ENCODE assay signal across 26 cellular contexts in genomic region chr3:195517030-195517429, GRCh38.
"Had no signal": no experiment of that assay in that cellular context is flagged by ENCODE, and none has a peak within 500 bp of the region (broad histone marks: within the 10 kb centered on the region; RNA-seq: fewer than 3 reads in every experiment).

No MANE protein-coding gene starts in this region.

- DNase-seq: activated B cell treated with CpG ODN at 0.5 μM for 24 hours; activated CD4-positive, alpha-beta T cell treated with anti-CD3 and anti-CD28 coated beads for 48 hours; activated CD4-positive, alpha-beta T cell treated with anti-CD3 and anti-CD28 coated beads, Interleukin-2, amount 50 U/mL, for 4 hours; activated CD4-positive, CD25-positive, alpha-beta regulatory T cell treated with anti-CD3 and anti-CD28 coated beads, Interleukin-2, amount 50 U/mL, for 72 hours; activated CD8-positive, alpha-beta memory T cell treated with anti-CD3 and anti-CD28 coated beads for 24 hours; activated CD8-positive, alpha-beta memory T cell treated with anti-CD3 and anti-CD28 coated beads, Interleukin-2, amount 10 ng/mL, durations not matched to agents 7 days and 5 days; activated CD8-positive, alpha-beta memory T cell treated with anti-CD3 and anti-CD28 coated beads, Interleukin-2, amount 50 U/mL, for 48 hours; activated effector memory CD4-positive, alpha-beta T cell treated with Interleukin-2 at 50 U/mL for 16 hours; activated naive CD4-positive, alpha-beta T cell treated with anti-CD3 and anti-CD28 coated beads, Interleukin-2, amount 50 U/mL, for 16 hours; activated T-cell treated with anti-CD3 and anti-CD28 coated beads, Interleukin-2, amount 50 U/mL, for 48 hours; anterior cingulate cortex; caudate nucleus; cerebellar nuclear complex; NCI-H1105; NCI-H1417 treated with DMSO at 0.1 percent for 48 hours; NCI-H187 treated with DMSO at 0.1 percent for 48 hours; NCI-H226; NCI-H446 treated with DMSO at 0.1 percent for 48 hours; NCI-H524; Right ventricle myocardium superior; SW 1271; T-helper 1 cell; T-helper 2 cell; T-helper 9 cell had no signal

- H3K9me3 Mint-ChIP-seq: activated B cell treated with CpG ODN at 0.5 μM for 24 hours, brain had no signal

- H3K4me1 Mint-ChIP-seq: brain had no signal

- ATAC-seq: activated CD8-positive, alpha-beta memory T cell treated with anti-CD3 and anti-CD28 coated beads, Interleukin-2, amount 10 ng/mL, durations not matched to agents 7 days and 5 days; K562 had no signal

- H3K27me3 Mint-ChIP-seq: activated B cell treated with CpG ODN at 0.5 μM for 24 hours; activated CD8-positive, alpha-beta memory T cell treated with anti-CD3 and anti-CD28 coated beads, Interleukin-2, amount 10 ng/mL, durations not matched to agents 7 days and 5 days; brain had no signal

- H3K4me3 Mint-ChIP-seq: activated B cell treated with CpG ODN at 0.5 μM for 24 hours; activated CD8-positive, alpha-beta memory T cell treated with anti-CD3 and anti-CD28 coated beads, Interleukin-2, amount 10 ng/mL, durations not matched to agents 7 days and 5 days; brain had no signal

- H3K27ac Mint-ChIP-seq: activated B cell treated with CpG ODN at 0.5 μM for 24 hours; activated CD8-positive, alpha-beta memory T cell treated with anti-CD3 and anti-CD28 coated beads, Interleukin-2, amount 10 ng/mL, durations not matched to agents 7 days and 5 days; brain had no signal
